9 cellular contexts compared by ENCODE assay signal in genomic region chr1:215151841-215152240, GRCh38.
"Had no signal": no experiment of that assay in that cellular context is flagged by ENCODE, and none has a peak within 500 bp of the region (broad histone marks: within the 10 kb centered on the region; RNA-seq: fewer than 3 reads in every experiment).

No MANE protein-coding gene starts in this region.

- H3K4me3 ChIP-seq: GM23248, HAP-1 had no signal

- DNase-seq: GM23248, GOT3, H7, HFFc6, IMR-90, KBM-7 had no signal

- H3K9ac ChIP-seq: GM23248, KMS-11 had no signal

- ATAC-seq: HCT116 had no signal

- H3K27ac Mint-ChIP-seq: HFFc6 had no signal

- H3K4me2 ChIP-seq: KMS-11 had no signal

- H2AFZ ChIP-seq: GM23248 had no signal

- H3K4me3 Mint-ChIP-seq: HFFc6 had no signal

- H3K27ac ChIP-seq: GM23248, KMS-11 had no signal

- H3K9me3 ChIP-seq: HAP-1 had no signal

- H3K36me3 ChIP-seq: HAP-1 had no signal
